ENCODE assay signal across 9 cellular contexts in genomic region chr12:122896662-122897061, GRCh38. TPM values are rescaled to one million over a fixed set of nuclear protein-coding genes. Genes with fewer than 3 reads are reported as not detected.
DNase-seq lines count a peak whose midpoint lies in the region; ATAC-seq and TF ChIP-seq lines count a peak whose summit lies in the region.
"Had no signal": no experiment of that assay in that cellular context is flagged by ENCODE, and none has a peak within 500 bp of the region (broad histone marks: within the 10 kb centered on the region; RNA-seq: fewer than 3 reads in every experiment).

No MANE protein-coding gene starts in this region.

- H3K27me3 Mint-ChIP-seq in activated CD4-positive, alpha-beta T cell treated with anti-CD3 and anti-CD28 coated beads, Interleukin-2, amount 10 ng/mL, durations not matched to agents 7 days and 5 days = peaks cover 7% of the 10 kb centered on the region

- TF ChIP-seq CTCF in esophagus squamous epithelium (IDR thresholded peaks at IDR 0.05) = no peak

- H3K4me1 ChIP-seq in SJSA1 (replicated peaks) (peaks cover 37% of the 10 kb centered on the region), esophagus squamous epithelium (peaks cover 35 to 82% (median 42%) of the 10 kb centered on the region in 3 donors)

- CTCF ChIA-PET in activated CD4-positive, alpha-beta T cell treated with anti-CD3 and anti-CD28 coated beads, Interleukin-2, amount 10 ng/mL, durations not matched to agents 7 days and 5 days (lab: Charles Lee) = interaction anchor here (1.2 to 1.4 kb wide), 2 partner anchors 11 to 14 kb away, joined by 3 to 4 read pairs; no protein-coding TSS in a partner anchor

- 89 to 98% methylated on average over 7 of the region's 7 CpGs for WGBS in esophagus squamous epithelium, 2 donors

- no peak for TF ChIP-seq POLR2A in esophagus squamous epithelium (IDR thresholded peaks at IDR 0.05)

- H3K27ac ChIP-seq in SJSA1 = no peak overlapping the region
- peak overlapping the region; percentile 88 to 99 (median 96) for H3K27ac ChIP-seq in esophagus squamous epithelium

- POLR2A ChIA-PET in activated CD4-positive, alpha-beta T cell treated with anti-CD3 and anti-CD28 coated beads, Interleukin-2, amount 10 ng/mL, durations not matched to agents 7 days and 5 days (lab: Charles Lee) = no interaction called here

- peaks cover 6% of the 10 kb centered on the region for H3K9me3 Mint-ChIP-seq in activated CD4-positive, alpha-beta T cell treated with anti-CD3 and anti-CD28 coated beads, Interleukin-2, amount 10 ng/mL, durations not matched to agents 7 days and 5 days
- peaks cover 5% of the 10 kb centered on the region for H3K9me3 Mint-ChIP-seq in stimulated activated effector memory CD8-positive, alpha-beta T cell treated with anti-CD3 and anti-CD28 coated beads, Interleukin-12 subunit alpha, Interleukin-12 subunit beta, amount 100 ng/mL, for 72 hours

- H3K4me3 Mint-ChIP-seq in activated CD4-positive, alpha-beta T cell treated with anti-CD3 and anti-CD28 coated beads, Interleukin-2, amount 10 ng/mL, durations not matched to agents 7 days and 5 days = peak overlapping the region; percentile 91
- peak overlapping the region; percentile 94 for H3K4me3 Mint-ChIP-seq in stimulated activated effector memory CD8-positive, alpha-beta T cell treated with anti-CD3 and anti-CD28 coated beads, Interleukin-12 subunit alpha, Interleukin-12 subunit beta, amount 100 ng/mL, for 72 hours

- H3K4me3 ChIP-seq in SJSA1 (peak overlapping the region; percentile 59; the same call in 1 of the 2 replicates), esophagus squamous epithelium (no peak overlapping the region)

- no peak for DNase-seq in activated CD4-positive, alpha-beta T cell treated with anti-CD3 and anti-CD28 coated beads, Interleukin-2, amount 10 ng/mL, durations not matched to agents 7 days and 5 days
- no peak for DNase-seq in activated CD4-positive, alpha-beta T cell treated with anti-CD3 and anti-CD28 coated beads for 1 hour
- no peak for DNase-seq in SJSA1 (ENCODE audit: low read depth in 1 of 2, low spot score in 2 of 2)
- no peak for DNase-seq in esophagus squamous epithelium (lab: John Stamatoyannopoulos, UW)
- no peak for DNase-seq in stimulated activated effector memory CD8-positive, alpha-beta T cell treated with anti-CD3 and anti-CD28 coated beads, Interleukin-12 subunit alpha, Interleukin-12 subunit beta, amount 100 ng/mL, for 72 hours (ENCODE audit: low spot score in 2 of 2)
- DNase-seq in germinal center (ENCODE audit: low spot score) = no peak
- DNase-seq in HuH-7 (ENCODE audit: low spot score) = no peak

- H3K4me1 Mint-ChIP-seq in activated CD4-positive, alpha-beta T cell treated with anti-CD3 and anti-CD28 coated beads, Interleukin-2, amount 10 ng/mL, durations not matched to agents 7 days and 5 days = peaks cover 87% of the 10 kb centered on the region
- peaks cover 78% of the 10 kb centered on the region for H3K4me1 Mint-ChIP-seq in stimulated activated effector memory CD8-positive, alpha-beta T cell treated with anti-CD3 and anti-CD28 coated beads, Interleukin-12 subunit alpha, Interleukin-12 subunit beta, amount 100 ng/mL, for 72 hours

- peaks cover 27% of the 10 kb centered on the region for H3K36me3 Mint-ChIP-seq in activated CD4-positive, alpha-beta T cell treated with anti-CD3 and anti-CD28 coated beads, Interleukin-2, amount 10 ng/mL, durations not matched to agents 7 days and 5 days (ENCODE audit: low read depth)
- H3K36me3 Mint-ChIP-seq in stimulated activated effector memory CD8-positive, alpha-beta T cell treated with anti-CD3 and anti-CD28 coated beads, Interleukin-12 subunit alpha, Interleukin-12 subunit beta, amount 100 ng/mL, for 72 hours = peaks cover 42% of the 10 kb centered on the region

- peak overlapping the region; percentile 95 for H3K27ac Mint-ChIP-seq in activated CD4-positive, alpha-beta T cell treated with anti-CD3 and anti-CD28 coated beads, Interleukin-2, amount 10 ng/mL, durations not matched to agents 7 days and 5 days
- peak overlapping the region; percentile 99 for H3K27ac Mint-ChIP-seq in stimulated activated effector memory CD8-positive, alpha-beta T cell treated with anti-CD3 and anti-CD28 coated beads, Interleukin-12 subunit alpha, Interleukin-12 subunit beta, amount 100 ng/mL, for 72 hours

- ATAC-seq in stimulated activated effector memory CD8-positive, alpha-beta T cell treated with anti-CD3 and anti-CD28 coated beads, Interleukin-12 subunit alpha, Interleukin-12 subunit beta, amount 100 ng/mL, for 72 hours = no peak
- no peak for ATAC-seq in HG02970 (IDR thresholded peaks at IDR 0.05; ENCODE audit: low FRiP score, unreplicated experiment)

- H3K36me3 ChIP-seq in SJSA1 (peaks cover 10% of the 10 kb centered on the region; the same call in 1 of the 2 replicates), esophagus squamous epithelium (no peaks in the 10 kb centered on the region)

- intact Hi-C loops in esophagus squamous epithelium (cut with DNase I) = no loop called here

- H3K27me3 ChIP-seq in SJSA1 (replicated peaks) (no peaks in the 10 kb centered on the region), esophagus squamous epithelium (no peaks in the 10 kb centered on the region)
- H3K27me3 ChIP-seq: foreskin keratinocyte had no signal

- H3K9me3 ChIP-seq in SJSA1 (replicated peaks) (no peaks in the 10 kb centered on the region), esophagus squamous epithelium (no peaks in the 10 kb centered on the region)

RNA-seq across cellular contexts. Expression of gene VPS37B, which starts 0.7 kb away (rescaled TPM):
- total RNA-seq in activated CD4-positive, alpha-beta T cell treated with anti-CD3 and anti-CD28 coated beads, Interleukin-2, amount 10 ng/mL, durations not matched to agents 7 days and 5 days = 10 to 100 TPM; 23.0 to 23.7 TPM
- total RNA-seq in SJSA1 (2014; rRNA removed; shearing (Covaris generic)) = 11.9 and 31.5 TPM in 2 replicates
- total RNA-seq in esophagus squamous epithelium = 10 to 100 TPM; 41.1 to 85.7 (median 69.5) TPM
